Comparison of ENCODE assay signal across 24 cellular contexts in the genomic region with DNA sequence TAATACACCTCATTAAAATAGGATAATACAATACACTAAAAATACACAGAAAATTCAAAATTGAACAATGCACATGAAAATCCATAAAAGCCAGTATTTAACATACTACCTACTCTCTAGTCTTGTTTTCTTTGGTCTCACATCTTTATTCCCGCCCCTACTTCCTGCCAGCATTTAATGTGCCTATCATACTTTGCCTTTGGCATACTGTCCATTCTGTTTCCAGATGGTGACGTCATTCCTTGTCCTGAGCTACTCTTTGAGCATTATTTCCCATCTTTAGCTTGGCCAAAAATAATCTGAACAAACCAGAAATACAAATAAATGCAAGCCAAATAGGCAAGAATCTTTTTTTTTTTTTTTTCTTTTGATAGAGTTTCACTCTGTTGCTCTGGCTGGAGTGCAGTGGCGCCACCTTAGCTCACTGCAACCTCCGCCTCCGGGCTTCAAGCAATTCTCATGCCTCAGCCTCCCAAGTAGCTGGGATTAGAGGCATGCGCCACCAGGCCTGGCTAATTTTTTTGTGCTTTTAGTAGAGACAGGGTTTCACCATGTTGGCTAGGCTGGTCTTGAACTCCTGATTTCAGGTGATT. TPM values are rescaled to one million over a fixed set of nuclear protein-coding genes. Genes with fewer than 3 reads are reported as not detected.
DNase-seq lines count a peak whose midpoint lies in the region; ATAC-seq and TF ChIP-seq lines count a peak whose summit lies in the region.
"Had no signal": no experiment of that assay in that cellular context is flagged by ENCODE, and none has a peak within 500 bp of the region (broad histone marks: within the 10 kb centered on the region; RNA-seq: fewer than 3 reads in every experiment).

No MANE protein-coding gene starts in this region.

- DNase-seq in AG10803 (ENCODE audit: low read depth) (peak; percentile 1), GM23338 (ENCODE audit: low spot score) (peak; percentile 41), Panc1 (ENCODE audit: low read depth, low spot score) (no peak), fibroblast of pulmonary artery (ENCODE audit: low read depth) (peak; percentile 32), T-helper 2 cell (no peak), psoas muscle (no peak), midbrain (lab: John Stamatoyannopoulos, UW) (no peak)
- DNase-seq: activated CD4-positive, CD25-positive, alpha-beta regulatory T cell; activated CD8-positive, alpha-beta T cell treated with anti-CD3 and anti-CD28 coated beads, Interleukin-2, amount 10 ng/mL, durations not matched to agents 7 days and 5 days; activated T-cell treated with anti-CD3 and anti-CD28 coated beads, Interleukin-2, amount 50 U/mL, for 48 hours; brain microvascular endothelial cell; COR-L47; left ventricle myocardium inferior; NCI-H1092 treated with DMSO at 0.1 percent for 48 hours; NCI-H2107; NCI-H526; nucleus accumbens; SIG-M5; upper lobe of left lung had no signal

- ATAC-seq in GM23338 (no peak), Panc1 (no peak), psoas muscle (no peak), GM21717 (IDR thresholded peaks at IDR 0.05; ENCODE audit: unreplicated experiment) (no peak)
- ATAC-seq: activated CD8-positive, alpha-beta T cell treated with anti-CD3 and anti-CD28 coated beads, Interleukin-2, amount 10 ng/mL, durations not matched to agents 7 days and 5 days had no signal

- H3K27me3 Mint-ChIP-seq in GM23338 (ENCODE audit: insufficient read depth, low read depth, poor library complexity), result no peaks in the 10 kb centered on the region

- H3F3A ChIP-seq in GM23338 (replicated peaks; ENCODE audit: low read depth), result no peaks in the 10 kb centered on the region

- peaks cover 10% of the 10 kb centered on the region for H3K4me1 Mint-ChIP-seq in GM23338

- H3K27me3 ChIP-seq in GM23338 (ENCODE audit: insufficient read depth), result no peaks in the 10 kb centered on the region
- peaks cover 13% of the 10 kb centered on the region for H3K27me3 ChIP-seq in Panc1 (ENCODE audit: control insufficient read depth, insufficient read depth, low read length)
- no peaks in the 10 kb centered on the region for H3K27me3 ChIP-seq in psoas muscle (ENCODE audit: insufficient read depth in 3 of 3, low read length in 2 of 3)
- H3K27me3 ChIP-seq: brain microvascular endothelial cell, upper lobe of left lung had no signal

- 77 to 86% (median 79%) methylated on average over 6 of the region's 6 CpGs for WGBS in psoas muscle, 3 donors

- no peaks in the 10 kb centered on the region for H3K9me2 ChIP-seq in GM23338 (ENCODE audit: insufficient read depth)

- TF ChIP-seq CTCF in AG10803 (conservative IDR thresholded peaks at IDR 0.05; ENCODE audit: low read length) (no peak), GM23338 (conservative IDR thresholded peaks at IDR 0.05; ENCODE audit: low read depth in 2 of 2) (peak; percentile 34 to 39), Panc1 (IDR thresholded peaks at IDR 0.05) (peak; percentile 22), fibroblast of pulmonary artery (IDR thresholded peaks at IDR 0.05; ENCODE audit: low read length, missing control alignments) (no peak), psoas muscle (IDR thresholded peaks at IDR 0.05) (no peak)

- no peak overlapping the region for H3K4me2 ChIP-seq in GM23338

- H3K9me3 ChIP-seq in Panc1 (ENCODE audit: control insufficient read depth, insufficient read depth, low read depth, low read length), result no peaks in the 10 kb centered on the region
- H3K9me3 ChIP-seq in psoas muscle, result no peaks in the 10 kb centered on the region
- H3K9me3 ChIP-seq: left ventricle myocardium inferior, upper lobe of left lung had no signal

- no peak overlapping the region for H3K4me3 ChIP-seq in AG10803 (ENCODE audit: low read length)
- no peak overlapping the region for H3K4me3 ChIP-seq in GM23338
- no peak overlapping the region for H3K4me3 ChIP-seq in Panc1 (ENCODE audit: low read depth in 2 of 2, low read length in 2 of 2)
- H3K4me3 ChIP-seq in fibroblast of pulmonary artery (replicated peaks; ENCODE audit: low read depth, low read length), result no peak overlapping the region
- H3K4me3 ChIP-seq in psoas muscle, result no peak overlapping the region
- H3K4me3 ChIP-seq: left ventricle myocardium inferior, upper lobe of left lung had no signal

- BruUV-seq in Panc1 (replicated peaks; lab: Mats Ljungman, UMichigan), result no TSS peak

- intact Hi-C loops in Panc1 (cut with micrococcal nuclease; ENCODE audit: unreplicated experiment) (loop anchor here (5.0 kb wide), 1 partner anchor 233 kb away; no protein-coding TSS in a partner anchor), psoas muscle (cut with DNase I) (loop anchor here in 1 of 2 donors (2.0 to 10.0 kb wide), 2 partner anchors 117 to 525 kb away; no protein-coding TSS in a partner anchor)

- H3K79me2 ChIP-seq in GM23338 (replicated peaks; ENCODE audit: insufficient read depth), result no peaks in the 10 kb centered on the region

- CTCF ChIA-PET in Panc1 (lab: Charles Lee), result interaction anchor here (0.7 kb wide), 1 partner anchor 129 kb away, joined by 11 read pairs; no protein-coding TSS in a partner anchor

- H3K27ac ChIP-seq in GM23338 (ENCODE audit: low read depth), result no peak overlapping the region
- no peak overlapping the region for H3K27ac ChIP-seq in Panc1 (ENCODE audit: low read length)
- H3K27ac ChIP-seq in psoas muscle, result no peak overlapping the region
- H3K27ac ChIP-seq: brain microvascular endothelial cell, left ventricle myocardium inferior, upper lobe of left lung had no signal

- no peaks in the 10 kb centered on the region for H3K36me3 Mint-ChIP-seq in GM23338 (ENCODE audit: low read depth)
- H3K36me3 Mint-ChIP-seq: activated naive CD8-positive, alpha-beta T cell; IgD-negative memory B cell had no signal

- no peaks in the 10 kb centered on the region for H3K9me3 Mint-ChIP-seq in GM23338
- H3K9me3 Mint-ChIP-seq: IgD-negative memory B cell; stimulated activated naive CD8-positive, alpha-beta T cell treated with anti-CD3 and anti-CD28 coated beads, Interleukin-15, Interleukin-2, amounts not matched to agents 100 ng/mL and 50 ng/mL, for 24 hours; T-helper 1 cell treated with Interleukin-12 subunit alpha and Interleukin-12 subunit beta and Interleukin-4 antibody, amounts not matched to agents 30 μg/mL and 1 μg/mL, for 36 hours had no signal

- no peak overlapping the region for H3K27ac Mint-ChIP-seq in GM23338
- H3K27ac Mint-ChIP-seq: activated CD8-positive, alpha-beta T cell treated with anti-CD3 and anti-CD28 coated beads, Interleukin-2, amount 10 ng/mL, durations not matched to agents 7 days and 5 days; activated naive CD8-positive, alpha-beta T cell; IgD-negative memory B cell; stimulated activated naive CD8-positive, alpha-beta T cell treated with anti-CD3 and anti-CD28 coated beads, Interleukin-15, Interleukin-2, amounts not matched to agents 100 ng/mL and 50 ng/mL, for 24 hours; T-helper 1 cell treated with Interleukin-12 subunit alpha and Interleukin-12 subunit beta and Interleukin-4 antibody, amounts not matched to agents 30 μg/mL and 1 μg/mL, for 36 hours had no signal

- POLR2A ChIA-PET in Panc1 (lab: Charles Lee), result no interaction called here

- H3K4me3 Mint-ChIP-seq in GM23338, result no peak overlapping the region
- H3K4me3 Mint-ChIP-seq: activated CD8-positive, alpha-beta T cell treated with anti-CD3 and anti-CD28 coated beads, Interleukin-2, amount 10 ng/mL, durations not matched to agents 7 days and 5 days; activated naive CD8-positive, alpha-beta T cell; IgD-negative memory B cell; stimulated activated naive CD8-positive, alpha-beta T cell treated with anti-CD3 and anti-CD28 coated beads, Interleukin-15, Interleukin-2, amounts not matched to agents 100 ng/mL and 50 ng/mL, for 24 hours; T-helper 1 cell treated with Interleukin-12 subunit alpha and Interleukin-12 subunit beta and Interleukin-4 antibody, amounts not matched to agents 30 μg/mL and 1 μg/mL, for 36 hours had no signal

- H3K36me3 ChIP-seq in GM23338 (ENCODE audit: insufficient read depth) (no peaks in the 10 kb centered on the region), Panc1 (ENCODE audit: control insufficient read depth, insufficient read depth, low read length) (no peaks in the 10 kb centered on the region), psoas muscle (ENCODE audit: insufficient read depth in 1 of 2, low read depth in 1 of 2) (no peaks in the 10 kb centered on the region)
- H3K36me3 ChIP-seq: brain microvascular endothelial cell, left ventricle myocardium inferior, upper lobe of left lung had no signal

- no peaks in the 10 kb centered on the region for H4K20me1 ChIP-seq in GM23338 (replicated peaks; ENCODE audit: insufficient read depth)

- H3K4me1 ChIP-seq in GM23338 (ENCODE audit: insufficient read depth) (peaks cover 5% of the 10 kb centered on the region; the same call in 1 of the 2 replicates), Panc1 (ENCODE audit: control insufficient read depth, insufficient read depth, low read length) (peaks cover 3% of the 10 kb centered on the region; the same call in 1 of the 2 replicates), psoas muscle (peaks cover 3% of the 10 kb centered on the region)

- in situ Hi-C loops in Panc1 (cut with HindIII; ENCODE audit: low pct_unique_long_range_greater_than_20kb, low sequenced_read_pairs), result no loop called here

- no peak overlapping the region for H2AFZ ChIP-seq in GM23338

RNA-seq across cellular contexts. Expression of a gene that starts 4.4 kb away (rescaled TPM):
- 3.3 and 5.2 TPM in 2 replicates for total RNA-seq in GM23338 (2014; rRNA removed; shearing (Covaris generic))
- polyA plus RNA-seq in GM23338 (2016; fragmentation: Nextera tagmentation; extraction: Ambion mirVana) (1.5 and 2.3 TPM in 2 replicates), psoas muscle (under 1 TPM; 0.08 to 0.57 (median 0.46) TPM)
- total RNA-seq in Panc1 (2021; ENCODE audit: unreplicated experiment) (0.39 TPM), psoas muscle (1 to 10 TPM; 1.3 to 3.1 (median 1.9) TPM)
- polyA plus RNA-seq in Panc1 (2012; ENCODE audit: insufficient read length), result 0.28 TPM
- total RNA-seq: activated CD8-positive, alpha-beta T cell treated with anti-CD3 and anti-CD28 coated beads, Interleukin-2, amount 10 ng/mL, durations not matched to agents 7 days and 5 days had no signal
- polyA plus RNA-seq: IgD-negative memory B cell had no signal

Comparison
In these comparisons a context has a peak if more than half of its experiments do, and no peak if none do; other contexts are left out.
1. DNase-seq: peak in AG10803 (single experiment), GM23338 (single experiment) and fibroblast of pulmonary artery (single experiment); none in Panc1 (single experiment), T-helper 2 cell (0 of 5), psoas muscle (0 of 2) and midbrain (single experiment).
2. CTCF ChIP-seq: peak in GM23338 (2 of 2) and Panc1 (single experiment); none in AG10803 (single experiment), fibroblast of pulmonary artery (single experiment) and psoas muscle (single experiment).